In genomic region chrX:139691843-139692505, GRCh38 we compare ENCODE assay signal across 8 cellular contexts. TPM values are rescaled to one million over a fixed set of nuclear protein-coding genes. Genes with fewer than 3 reads are reported as not detected.
DNase-seq lines count a peak whose midpoint lies in the region; ATAC-seq and TF ChIP-seq lines count a peak whose summit lies in the region.

No MANE protein-coding gene starts in this region.

- no peaks in the 10 kb centered on the region for H3K4me1 Mint-ChIP-seq in glutamatergic neuron (ENCODE audit: low read depth, unreplicated experiment)
- no peaks in the 10 kb centered on the region for H3K4me1 Mint-ChIP-seq in Caco-2 (ENCODE audit: low read depth, unreplicated experiment)

- TF ChIP-seq EP300 in ovary (IDR thresholded peaks at IDR 0.05): no peak

- no peaks in the 10 kb centered on the region for H3K27me3 ChIP-seq in ovary
- no peaks in the 10 kb centered on the region for H3K27me3 ChIP-seq in Caco-2 (replicated peaks; ENCODE audit: control insufficient read depth, insufficient read depth, low read length)

- intact Hi-C loops in ovary (cut with DNase I): no loop called here
- intact Hi-C loops in Caco-2 (cut with micrococcal nuclease; ENCODE audit: unreplicated experiment): no loop called here

- H3K27ac ChIP-seq in ovary: peak overlapping the region in 1 of 2 donors; percentile 21

- DNase-seq in M059J (ENCODE audit: low read depth) (peak; percentile 13), glutamatergic neuron (peak; percentile 17), ovary (peak in 4 of 5 donors; percentile 14 to 38 (median 22)), NCI-H2081 treated with DMSO at 0.1 percent for 48 hours (lab: John Stamatoyannopoulos, UW) (no peak), Caco-2 (no peak)

- H3K9me3 Mint-ChIP-seq in glutamatergic neuron (ENCODE audit: unreplicated experiment): peaks cover 3% of the 10 kb centered on the region
- H3K9me3 Mint-ChIP-seq in Caco-2 (ENCODE audit: unreplicated experiment): no peaks in the 10 kb centered on the region

- no peak overlapping the region for H3K27ac Mint-ChIP-seq in glutamatergic neuron (ENCODE audit: unreplicated experiment)
- no peak overlapping the region for H3K27ac Mint-ChIP-seq in Caco-2 (ENCODE audit: unreplicated experiment)

- H3K4me3 Mint-ChIP-seq in glutamatergic neuron (ENCODE audit: unreplicated experiment) (peak overlapping the region; percentile 20), Caco-2 (ENCODE audit: unreplicated experiment) (no peak overlapping the region)

- TF ChIP-seq CTCF in glutamatergic neuron (IDR thresholded peaks at IDR 0.05; ENCODE audit: partially characterized antibody, unreplicated experiment) (no peak), ovary (IDR thresholded peaks at IDR 0.05) (no peak), Caco-2 (IDR thresholded peaks at IDR 0.05; ENCODE audit: insufficient read depth in 1 of 2, low read depth in 1 of 2, low read length in 1 of 2, severe bottlenecking in 1 of 2, unreplicated experiment in 1 of 2) (no peak)

- peak overlapping the region; percentile 37; the same call in 1 of the 2 replicates for H3K4me3 ChIP-seq in GM08714 (ENCODE audit: low read length)
- peak overlapping the region; percentile 36 for H3K4me3 ChIP-seq in ovary
- no peak overlapping the region for H3K4me3 ChIP-seq in Caco-2 (ENCODE audit: low read depth, low read length)

- BruUV-seq in Caco-2 (replicated peaks; lab: Mats Ljungman, UMichigan): no TSS peak

- POLR2A ChIA-PET in Caco-2 (lab: Charles Lee): no interaction called here

- TF ChIP-seq POLR2A in ovary (IDR thresholded peaks at IDR 0.05): no peak

- no peaks in the 10 kb centered on the region for H3K36me3 Mint-ChIP-seq in glutamatergic neuron (ENCODE audit: unreplicated experiment)
- H3K36me3 Mint-ChIP-seq in Caco-2 (ENCODE audit: insufficient read depth, unreplicated experiment): no peaks in the 10 kb centered on the region

- CTCF ChIA-PET in Caco-2 (lab: Charles Lee): no interaction called here

- H3K9me3 ChIP-seq in ovary (no peaks in the 10 kb centered on the region), Caco-2 (no peaks in the 10 kb centered on the region)

- 21 to 33% (median 27%) methylated on average over 46 to 52 of the region's 52 CpGs for WGBS in ovary, 3 donors

- ATAC-seq in GM19328 (IDR thresholded peaks at IDR 0.05; ENCODE audit: unreplicated experiment) (no peak), HG02610 (IDR thresholded peaks at IDR 0.05; ENCODE audit: unreplicated experiment) (no peak)

- H3K36me3 ChIP-seq in ovary (no peaks in the 10 kb centered on the region), Caco-2 (ENCODE audit: control insufficient read depth, insufficient read depth, low read length) (no peaks in the 10 kb centered on the region)

- H3K4me1 ChIP-seq in ovary (ENCODE audit: insufficient read depth) (no peaks in the 10 kb centered on the region), Caco-2 (no peaks in the 10 kb centered on the region)

- no peaks in the 10 kb centered on the region for H3K27me3 Mint-ChIP-seq in glutamatergic neuron (ENCODE audit: unreplicated experiment)
- no peaks in the 10 kb centered on the region for H3K27me3 Mint-ChIP-seq in Caco-2 (ENCODE audit: insufficient read depth, unreplicated experiment)

RNA-seq across cellular contexts. Expression of gene MCF2, which starts 16.0 kb away (rescaled TPM):
- not detected in 2 replicates for total RNA-seq in M059J (2014; rRNA removed; shearing (Covaris generic))
- 1.2 TPM for total RNA-seq in glutamatergic neuron (ENCODE audit: unreplicated experiment)
- total RNA-seq in ovary: 1 to 10 TPM; 1.7 to 8.1 (median 3.9) TPM
- polyA plus RNA-seq in ovary: 1 to 10 TPM in 1 of 2 donors, under 1 TPM in 1; 0.91 to 2.3 TPM
- not detected in 2 replicates for total RNA-seq in Caco-2 (2022)

Comparison
In these comparisons a context has a peak if more than half of its experiments do, and no peak if none do; other contexts are left out.
1. DNase-seq: peak in M059J (single experiment), glutamatergic neuron (single experiment) and ovary (4 of 5); none in NCI-H2081 treated with DMSO at 0.1 percent for 48 hours (single experiment) and Caco-2 (0 of 2).